In genomic region chr10:121818599-121818998, GRCh38 we compare ENCODE assay signal across 16 cellular contexts.
A peak's percentile ranks its signal among the peaks of the same experiment; 100 is the strongest.
DNase-seq lines count a peak whose midpoint lies in the region; ATAC-seq, FAIRE-seq and TF ChIP-seq lines count a peak whose summit lies in the region.
"Had no signal": no experiment of that assay in that cellular context is flagged by ENCODE, and none has a peak within 500 bp of the region (broad histone marks: within the 10 kb centered on the region; RNA-seq: fewer than 3 reads in every experiment).

No MANE protein-coding gene starts in this region.

- H3K18ac ChIP-seq in IMR-90 (ENCODE audit: low read depth, low read length), result no peak overlapping the region

- no peak overlapping the region for H3K23ac ChIP-seq in IMR-90 (ENCODE audit: low read depth, low read length)

- H4K5ac ChIP-seq in IMR-90 (ENCODE audit: low read depth, low read length), result no peak overlapping the region

- no TSS peak for BruUV-seq in IMR-90 (replicated peaks; lab: Mats Ljungman, UMichigan)

- no peak overlapping the region for H2AK5ac ChIP-seq in IMR-90 (ENCODE audit: low read depth, low read length)

- H2AK9ac ChIP-seq in IMR-90 (replicated peaks; ENCODE audit: low read depth, low read length, poor library complexity), result no peak overlapping the region

- H3K79me1 ChIP-seq in IMR-90 (ENCODE audit: low read depth in 1 of 2, low read length in 2 of 2), result peaks cover 0 to 2% of the 10 kb centered on the region in 2 experiments; a peak in 1 of 4 replicates

- DNase-seq in A549 (ENCODE audit: low read depth in 1 of 2, low spot score in 1 of 2) (no peak), IMR-90 (peak; percentile 31), hepatocyte (ENCODE audit: low spot score) (no peak), type B pancreatic cell (ENCODE audit: extremely low spot score, unreplicated experiment) (no peak), Right ventricle myocardium inferior (ENCODE audit: missing footprints) (no peak)
- DNase-seq in activated CD4-positive, alpha-beta T cell treated with anti-CD3 and anti-CD28 coated beads, Interleukin-2, amount 10 ng/mL, durations not matched to agents 7 days and 5 days, result no peak
- DNase-seq: 8988T; Calu3; CD8-positive, alpha-beta T cell; DMS79 treated with DMSO at 0.1 percent for 48 hours; H9 had no signal

- POLR2A ChIA-PET in A549 (lab: Yijun Ruan, JAX), result no interaction called here
- POLR2A ChIA-PET in IMR-90 (lab: Charles Lee; ENCODE audit: unreplicated experiment), result no interaction called here
- POLR2A ChIA-PET in activated CD4-positive, alpha-beta T cell treated with anti-CD3 and anti-CD28 coated beads, Interleukin-2, amount 10 ng/mL, durations not matched to agents 7 days and 5 days (lab: Charles Lee), result no interaction called here

- no peak for TF ChIP-seq POLR2A in A549 (IDR thresholded peaks at IDR 0.05; ENCODE audit: low read length)
- TF ChIP-seq POLR2A in IMR-90 (IDR thresholded peaks at IDR 0.05; ENCODE audit: low read depth, low read length), result no peak

- 43% methylated on average over 2 of the region's 2 CpGs for WGBS in A549 (ENCODE audit: missing lambda C conversion rate)
- no CpG with 5 or more reads among the region's 2 CpGs for WGBS in IMR-90 (ENCODE audit: extremely low coverage in 2 of 2, insufficient read length in 1 of 2), 2 experiments
- WGBS in hepatocyte (ENCODE audit: low lambda C conversion rate, missing lambda C conversion rate), result 39% methylated on average over 2 of the region's 2 CpGs

- no peaks in the 10 kb centered on the region for H3K79me2 ChIP-seq in hepatocyte

- peaks cover 12% of the 10 kb centered on the region for H3K4me1 Mint-ChIP-seq in type B pancreatic cell (ENCODE audit: unreplicated experiment)
- no peaks in the 10 kb centered on the region for H3K4me1 Mint-ChIP-seq in activated CD4-positive, alpha-beta T cell treated with anti-CD3 and anti-CD28 coated beads, Interleukin-2, amount 10 ng/mL, durations not matched to agents 7 days and 5 days
- H3K4me1 Mint-ChIP-seq: B cell, H9 had no signal

- ATAC-seq in A549 (no peak), IMR-90 (ENCODE audit: low read depth) (peak; percentile 67), HG02588 (IDR thresholded peaks at IDR 0.05; ENCODE audit: unreplicated experiment) (no peak), Right ventricle myocardium inferior (no peak)
- ATAC-seq: CD8-positive, alpha-beta T cell; GM12878 had no signal

- no peak for TF ChIP-seq EP300 in A549 (IDR thresholded peaks at IDR 0.05)

- no peak overlapping the region for H3K4me3 Mint-ChIP-seq in type B pancreatic cell
- no peak overlapping the region for H3K4me3 Mint-ChIP-seq in activated CD4-positive, alpha-beta T cell treated with anti-CD3 and anti-CD28 coated beads, Interleukin-2, amount 10 ng/mL, durations not matched to agents 7 days and 5 days
- H3K4me3 Mint-ChIP-seq: B cell; CD8-positive, alpha-beta T cell; H9 had no signal

- peak; percentile 51 for FAIRE-seq in A549 (lab: Jason Lieb, UNC)
- FAIRE-seq: GM12878, H1 had no signal

- H3K9me2 ChIP-seq in hepatocyte (replicated peaks; ENCODE audit: insufficient read depth), result no peaks in the 10 kb centered on the region

- peaks cover 11% of the 10 kb centered on the region for H3K36me3 Mint-ChIP-seq in type B pancreatic cell
- H3K36me3 Mint-ChIP-seq in activated CD4-positive, alpha-beta T cell treated with anti-CD3 and anti-CD28 coated beads, Interleukin-2, amount 10 ng/mL, durations not matched to agents 7 days and 5 days (ENCODE audit: low read depth), result peaks cover 2% of the 10 kb centered on the region

- H3K9me3 ChIP-seq in A549 (no peaks in the 10 kb centered on the region), IMR-90 (ENCODE audit: control insufficient read depth, insufficient read depth, low read length) (no peaks in the 10 kb centered on the region), hepatocyte (ENCODE audit: low read depth) (no peaks in the 10 kb centered on the region)
- H3K9me3 ChIP-seq: BLaER1 treated with 17β-estradiol and CSF1 and Interleukin-3, amounts not matched to agents 10 nM and 100 nM had no signal

- H3K4me1 ChIP-seq in A549 (no peaks in the 10 kb centered on the region), IMR-90 (ENCODE audit: control insufficient read depth, insufficient read depth, low read length) (no peaks in the 10 kb centered on the region; the same call in 1 of the 2 replicates), hepatocyte (ENCODE audit: insufficient read depth) (no peaks in the 10 kb centered on the region)
- H3K4me1 ChIP-seq: BLaER1 treated with 17β-estradiol and CSF1 and Interleukin-3, amounts not matched to agents 10 nM and 100 nM had no signal

- no peak overlapping the region for H3K9ac ChIP-seq in IMR-90 (ENCODE audit: low read depth, low read length)
- H3K9ac ChIP-seq: BLaER1 treated with 17β-estradiol and CSF1 and Interleukin-3, amounts not matched to agents 10 nM and 100 nM had no signal

- H4K8ac ChIP-seq in IMR-90 (ENCODE audit: low read depth in 2 of 2, low read length in 2 of 2), result no peak overlapping the region

- H3K36me3 ChIP-seq in IMR-90 (ENCODE audit: control insufficient read depth, insufficient read depth, low read length) (no peaks in the 10 kb centered on the region), hepatocyte (replicated peaks; ENCODE audit: insufficient read depth, low read depth) (no peaks in the 10 kb centered on the region)

- no peak overlapping the region for H2BK15ac ChIP-seq in IMR-90 (ENCODE audit: low read depth, low read length)

- dilution Hi-C loops in IMR-90 (cut with HindIII; ENCODE audit: low sequenced_read_pairs, unreplicated experiment), result no loop called here

- in situ Hi-C loops in IMR-90 (cut with MboI; ENCODE audit: low sequenced_read_pairs), result no loop called here

- intact Hi-C loops in IMR-90 (cut with micrococcal nuclease), result no loop called here
- intact Hi-C loops in Right ventricle myocardium inferior (cut with DNase I), result no loop called here

- no peak overlapping the region for H3K14ac ChIP-seq in IMR-90 (replicated peaks; ENCODE audit: low read depth, low read length)

- CTCF ChIA-PET in A549 (lab: Yijun Ruan, JAX), result no interaction called here
- CTCF ChIA-PET in IMR-90 (lab: Yijun Ruan, JAX), result interaction anchor here (1.1 to 1.5 kb wide), 2 partner anchors 68 to 870 kb away, joined by 3 read pairs; no protein-coding TSS in a partner anchor
- CTCF ChIA-PET in activated CD4-positive, alpha-beta T cell treated with anti-CD3 and anti-CD28 coated beads, Interleukin-2, amount 10 ng/mL, durations not matched to agents 7 days and 5 days (lab: Charles Lee), result no interaction called here

- no peak overlapping the region for H3K4me2 ChIP-seq in A549
- no peak overlapping the region for H3K4me2 ChIP-seq in IMR-90 (ENCODE audit: low read depth, low read length)
- H3K4me2 ChIP-seq in hepatocyte, result peak overlapping the region; percentile 33
- H3K4me2 ChIP-seq: BLaER1 treated with 17β-estradiol and CSF1 and Interleukin-3, amounts not matched to agents 10 nM and 100 nM had no signal

- H3K27me3 ChIP-seq in IMR-90 (ENCODE audit: control insufficient read depth, insufficient read depth, low read length) (no peaks in the 10 kb centered on the region), hepatocyte (no peaks in the 10 kb centered on the region)
- H3K27me3 ChIP-seq: BLaER1 treated with 17β-estradiol and CSF1 and Interleukin-3, amounts not matched to agents 10 nM and 100 nM had no signal

- no peak for TF ChIP-seq RAD21 in A549 (conservative IDR thresholded peaks at IDR 0.05 in 1 of 2, IDR thresholded peaks at IDR 0.05 in 1 of 2)
- no peak for TF ChIP-seq RAD21 in IMR-90 (IDR thresholded peaks at IDR 0.05; ENCODE audit: low read length)

- H2BK20ac ChIP-seq in IMR-90 (ENCODE audit: low read depth, low read length), result no peak overlapping the region

- H3K27ac ChIP-seq in A549 (no peak overlapping the region), IMR-90 (ENCODE audit: insufficient read depth, low read length) (no peak overlapping the region), hepatocyte (peak overlapping the region; percentile 1)
- H3K27ac ChIP-seq: BLaER1 treated with 17β-estradiol and CSF1 and Interleukin-3, amounts not matched to agents 10 nM and 100 nM had no signal

- H3K4me3 ChIP-seq in A549 (no peak overlapping the region), IMR-90 (ENCODE audit: insufficient read depth, low read depth, low read length) (no peak overlapping the region), hepatocyte (no peak overlapping the region)
- H3K4me3 ChIP-seq: BLaER1 treated with 17β-estradiol and CSF1 and Interleukin-3, amounts not matched to agents 10 nM and 100 nM; GM12878 had no signal

- H2BK5ac ChIP-seq in IMR-90 (ENCODE audit: low read depth, low read length, poor library complexity, severe bottlenecking), result no peak overlapping the region

- H3K27me3 Mint-ChIP-seq in type B pancreatic cell, result no peaks in the 10 kb centered on the region
- no peaks in the 10 kb centered on the region for H3K27me3 Mint-ChIP-seq in activated CD4-positive, alpha-beta T cell treated with anti-CD3 and anti-CD28 coated beads, Interleukin-2, amount 10 ng/mL, durations not matched to agents 7 days and 5 days
- H3K27me3 Mint-ChIP-seq: B cell had no signal

- H4K91ac ChIP-seq in IMR-90 (ENCODE audit: insufficient read depth, low read depth, low read length), result no peak overlapping the region

- H3K9me1 ChIP-seq in IMR-90 (ENCODE audit: insufficient read depth, low read length), result no peaks in the 10 kb centered on the region; the same call in 1 of the 2 replicates

- peaks cover 3% of the 10 kb centered on the region for H3K9me3 Mint-ChIP-seq in type B pancreatic cell
- no peaks in the 10 kb centered on the region for H3K9me3 Mint-ChIP-seq in activated CD4-positive, alpha-beta T cell treated with anti-CD3 and anti-CD28 coated beads, Interleukin-2, amount 10 ng/mL, durations not matched to agents 7 days and 5 days
- H3K9me3 Mint-ChIP-seq: CD8-positive, alpha-beta T cell; H9 had no signal

- H4K20me1 ChIP-seq in IMR-90 (ENCODE audit: insufficient read depth, low read length), result no peaks in the 10 kb centered on the region
- no peaks in the 10 kb centered on the region for H4K20me1 ChIP-seq in hepatocyte (ENCODE audit: insufficient read depth, poor library complexity, severe bottlenecking)
- H4K20me1 ChIP-seq: BLaER1 treated with 17β-estradiol and CSF1 and Interleukin-3, amounts not matched to agents 10 nM and 100 nM had no signal

- H3K4ac ChIP-seq in IMR-90 (ENCODE audit: low read depth, low read length), result no peak overlapping the region

- H3K56ac ChIP-seq in IMR-90 (ENCODE audit: extremely low read depth, insufficient read depth, low read length), result no peak overlapping the region

- TF ChIP-seq CTCF in A549 (IDR thresholded peaks at IDR 0.05), result no peak
- TF ChIP-seq CTCF in IMR-90 (conservative IDR thresholded peaks at IDR 0.05; ENCODE audit: low read depth, low read length), result no peak
- no peak for TF ChIP-seq CTCF in hepatocyte (IDR thresholded peaks at IDR 0.05; ENCODE audit: poor library complexity)
- TF ChIP-seq CTCF in type B pancreatic cell (conservative IDR thresholded peaks at IDR 0.05), result no peak

- no peak overlapping the region for H2BK120ac ChIP-seq in IMR-90 (ENCODE audit: low read depth, low read length)

- peak overlapping the region; percentile 15 for H3K27ac Mint-ChIP-seq in type B pancreatic cell
- H3K27ac Mint-ChIP-seq in activated CD4-positive, alpha-beta T cell treated with anti-CD3 and anti-CD28 coated beads, Interleukin-2, amount 10 ng/mL, durations not matched to agents 7 days and 5 days, result no peak overlapping the region
- H3K27ac Mint-ChIP-seq: B cell; CD8-positive, alpha-beta T cell; H9 had no signal

- H2AFZ ChIP-seq in IMR-90 (replicated peaks; ENCODE audit: low read length, poor library complexity) (no peak overlapping the region), hepatocyte (no peak overlapping the region)

TF ChIP-seq in IMR-90, 13 proteins besides CTCF, POLR2A, EP300 and RAD21 (continues in another document):
- TF ChIP-seq CEBPB (IDR thresholded peaks at IDR 0.05; ENCODE audit: low read depth, low read length), result no peak
